8 cellular contexts compared by ENCODE assay signal in the genomic region with DNA sequence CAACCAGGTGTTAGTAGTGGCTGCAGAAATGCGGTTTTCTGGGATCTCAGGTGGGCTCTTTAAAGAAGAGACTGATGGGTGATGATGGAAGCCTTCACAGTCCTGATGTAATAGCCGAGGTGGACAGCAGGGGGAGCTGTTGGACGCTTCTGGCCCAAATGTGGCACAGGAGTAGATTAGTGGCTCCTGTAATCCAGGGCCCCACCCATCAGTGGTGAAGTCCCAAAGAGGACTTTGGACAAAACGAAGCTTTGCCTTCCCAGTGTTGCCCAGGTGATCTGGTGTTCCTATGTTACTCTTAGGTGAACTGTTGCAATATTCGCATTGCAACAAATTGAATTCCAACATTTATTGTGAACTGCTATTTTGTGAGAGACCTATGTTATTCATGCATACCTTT. TPM values are rescaled to one million over a fixed set of nuclear protein-coding genes. Genes with fewer than 3 reads are reported as not detected.
DNase-seq lines count a peak whose midpoint lies in the region; ATAC-seq and TF ChIP-seq lines count a peak whose summit lies in the region.

No MANE protein-coding gene starts in this region.

- no peak overlapping the region for H3K4me3 ChIP-seq in HAP-1

- no peak overlapping the region for H3K27ac ChIP-seq in C4-2B

- intact Hi-C loops in activated T-helper 2 cell treated with anti-CD3 and anti-CD28 coated beads, Interferon-gamma antibody, Interleukin-2, Interleukin-4, amounts not matched to agents 10 μg/mL and 5 μg/mL and 100 μg/mL, durations not matched to agents 14 hours and 24 hours and 36 hours (cut with micrococcal nuclease), result loop anchor here (2.0 kb wide), 4 partner anchors 147 to 623 kb away; a partner anchor contains a TSS

- H3K27me3 Mint-ChIP-seq in activated T-helper 2 cell treated with anti-CD3 and anti-CD28 coated beads, Interferon-gamma antibody, Interleukin-2, Interleukin-4, amounts not matched to agents 10 μg/mL and 5 μg/mL and 100 μg/mL, durations not matched to agents 14 hours and 24 hours and 36 hours (ENCODE audit: low read depth), result peaks cover 1% of the 10 kb centered on the region
- peaks cover 5% of the 10 kb centered on the region for H3K27me3 Mint-ChIP-seq in glutamatergic neuron (ENCODE audit: unreplicated experiment)

- H3K36me3 ChIP-seq in HAP-1 (replicated peaks), result no peaks in the 10 kb centered on the region

- H3K27ac Mint-ChIP-seq in activated T-helper 2 cell treated with anti-CD3 and anti-CD28 coated beads, Interferon-gamma antibody, Interleukin-2, Interleukin-4, amounts not matched to agents 10 μg/mL and 5 μg/mL and 100 μg/mL, durations not matched to agents 14 hours and 24 hours and 36 hours, result no peak overlapping the region
- H3K27ac Mint-ChIP-seq in glutamatergic neuron (ENCODE audit: unreplicated experiment), result no peak overlapping the region

- peak; percentile 8 to 88 for DNase-seq in HAP-1 (ENCODE audit: low spot score in 2 of 2)
- DNase-seq in RKO (ENCODE audit: low spot score), result peak; percentile 32
- DNase-seq in activated T-helper 2 cell treated with anti-CD3 and anti-CD28 coated beads, Interferon-gamma antibody, Interleukin-2, Interleukin-4, amounts not matched to agents 10 μg/mL and 5 μg/mL and 100 μg/mL, durations not matched to agents 14 hours and 24 hours and 36 hours (ENCODE audit: low spot score), result peak; percentile 53
- peak; percentile 83 for DNase-seq in glutamatergic neuron
- DNase-seq in pons (ENCODE audit: low spot score), result peak; percentile 44
- peak; percentile 70 for DNase-seq in ureter (ENCODE audit: low spot score)

- peaks cover 20% of the 10 kb centered on the region for H3K4me1 Mint-ChIP-seq in activated T-helper 2 cell treated with anti-CD3 and anti-CD28 coated beads, Interferon-gamma antibody, Interleukin-2, Interleukin-4, amounts not matched to agents 10 μg/mL and 5 μg/mL and 100 μg/mL, durations not matched to agents 14 hours and 24 hours and 36 hours (ENCODE audit: low read depth)
- H3K4me1 Mint-ChIP-seq in glutamatergic neuron (ENCODE audit: low read depth, unreplicated experiment), result peaks cover 16% of the 10 kb centered on the region

- TF ChIP-seq CTCF in C4-2B (conservative IDR thresholded peaks at IDR 0.05), result peak; percentile 93
- TF ChIP-seq CTCF in glutamatergic neuron (IDR thresholded peaks at IDR 0.05; ENCODE audit: partially characterized antibody, unreplicated experiment), result peak; percentile 93

- in situ Hi-C loops in HAP-1 (cut with MboI; ENCODE audit: low sequenced_read_pairs), result loop anchor here (5.0 to 10.0 kb wide), 4 partner anchors 175 to 625 kb away; no protein-coding TSS in a partner anchor

- H3K4me1 ChIP-seq in HAP-1, result no peaks in the 10 kb centered on the region; the same call in 1 of the 2 replicates

- no peaks in the 10 kb centered on the region for H3K36me3 Mint-ChIP-seq in activated T-helper 2 cell treated with anti-CD3 and anti-CD28 coated beads, Interferon-gamma antibody, Interleukin-2, Interleukin-4, amounts not matched to agents 10 μg/mL and 5 μg/mL and 100 μg/mL, durations not matched to agents 14 hours and 24 hours and 36 hours (ENCODE audit: low read depth)
- H3K36me3 Mint-ChIP-seq in glutamatergic neuron (ENCODE audit: unreplicated experiment), result peaks cover 4% of the 10 kb centered on the region

- H3K27me3 ChIP-seq in HAP-1 (ENCODE audit: low read depth), result no peaks in the 10 kb centered on the region; the same call in 1 of the 2 replicates

- ATAC-seq in GM18870 (IDR thresholded peaks at IDR 0.05; ENCODE audit: unreplicated experiment), result no peak

- no peaks in the 10 kb centered on the region for H3K9me3 ChIP-seq in HAP-1

- H3K4me3 Mint-ChIP-seq in activated T-helper 2 cell treated with anti-CD3 and anti-CD28 coated beads, Interferon-gamma antibody, Interleukin-2, Interleukin-4, amounts not matched to agents 10 μg/mL and 5 μg/mL and 100 μg/mL, durations not matched to agents 14 hours and 24 hours and 36 hours (ENCODE audit: low read depth), result no peak overlapping the region
- no peak overlapping the region for H3K4me3 Mint-ChIP-seq in glutamatergic neuron (ENCODE audit: unreplicated experiment)

- no peaks in the 10 kb centered on the region for H3K9me3 Mint-ChIP-seq in activated T-helper 2 cell treated with anti-CD3 and anti-CD28 coated beads, Interferon-gamma antibody, Interleukin-2, Interleukin-4, amounts not matched to agents 10 μg/mL and 5 μg/mL and 100 μg/mL, durations not matched to agents 14 hours and 24 hours and 36 hours
- H3K9me3 Mint-ChIP-seq in glutamatergic neuron (ENCODE audit: unreplicated experiment), result peaks cover 2% of the 10 kb centered on the region

RNA-seq across cellular contexts. Expression of a gene that starts 31.8 kb away (rescaled TPM):
- total RNA-seq in activated T-helper 2 cell treated with anti-CD3 and anti-CD28 coated beads, Interferon-gamma antibody, Interleukin-2, Interleukin-4, amounts not matched to agents 10 μg/mL and 5 μg/mL and 100 μg/mL, durations not matched to agents 14 hours and 24 hours and 36 hours, result not detected in 2 replicates
- total RNA-seq in glutamatergic neuron (ENCODE audit: unreplicated experiment) (not detected), ureter (29.3 TPM)

Comparison
In these comparisons a context has a peak if more than half of its experiments do, and no peak if none do; other contexts are left out.
1. DNase-seq: peak in every context shown above with its lines; median percentile 83 in glutamatergic neuron; 70 in ureter; 53 in activated T-helper 2 cell treated with anti-CD3 and anti-CD28 coated beads, Interferon-gamma antibody, Interleukin-2, Interleukin-4, amounts not matched to agents 10 μg/mL and 5 μg/mL and 100 μg/mL, durations not matched to agents 14 hours and 24 hours and 36 hours; 48 in HAP-1; 44 in pons; 32 in RKO.
2. RNA of a gene that starts 31.8 kb away (total RNA-seq): 29.3 TPM in ureter (single experiment); not detected in glutamatergic neuron (single experiment) and not detected in activated T-helper 2 cell treated with anti-CD3 and anti-CD28 coated beads, Interferon-gamma antibody, Interleukin-2, Interleukin-4, amounts not matched to agents 10 μg/mL and 5 μg/mL and 100 μg/mL, durations not matched to agents 14 hours and 24 hours and 36 hours; every median in the first group is over 10 times any median in the second.